Comparison of ENCODE assay signal across 5 cellular contexts in genomic region chr16:57596234-57596633, GRCh38. TPM values are rescaled to one million over a fixed set of nuclear protein-coding genes. Genes with fewer than 3 reads are reported as not detected.
"Had no signal": no experiment of that assay in that cellular context is flagged by ENCODE, and none has a peak within 500 bp of the region (broad histone marks: within the 10 kb centered on the region; RNA-seq: fewer than 3 reads in every experiment).

No MANE protein-coding gene starts in this region.

RNA-seq across cellular contexts. Expression of gene ADGRG5, which starts 53.8 kb away (rescaled TPM):
- total RNA-seq: dermis microvascular lymphatic vessel endothelial cell, endothelial cell of umbilical vein, fibroblast of lung, fibroblast of villous mesenchyme, glomerular endothelial cell had no signal
- polyA plus RNA-seq: endothelial cell of umbilical vein, fibroblast of lung had no signal
